Comparison of ENCODE assay signal across 12 cellular contexts in the genomic region with DNA sequence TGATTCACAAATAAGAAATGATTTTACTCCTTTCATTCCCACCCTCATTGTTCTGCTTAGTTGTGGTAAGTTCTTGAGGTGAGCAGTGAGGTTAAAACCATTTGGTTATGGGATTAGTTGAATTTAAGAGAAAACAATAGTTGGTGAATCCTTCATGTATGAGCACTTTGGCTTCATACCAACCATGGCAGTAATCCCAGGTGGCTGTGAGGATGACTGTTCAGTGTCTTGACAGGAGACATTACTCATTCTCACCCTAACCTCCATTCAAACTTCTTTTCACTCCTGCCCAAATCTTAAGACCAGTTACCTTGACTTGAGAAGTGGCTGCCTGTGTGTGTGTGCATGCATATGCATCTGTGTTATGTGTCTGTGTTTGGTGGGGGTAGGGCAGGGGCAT.
A peak's percentile ranks its signal among the peaks of the same experiment; 100 is the strongest.
DNase-seq lines count a peak whose midpoint lies in the region; ATAC-seq and TF ChIP-seq lines count a peak whose summit lies in the region.
"Had no signal": no experiment of that assay in that cellular context is flagged by ENCODE, and none has a peak within 500 bp of the region (broad histone marks: within the 10 kb centered on the region; RNA-seq: fewer than 3 reads in every experiment).

No MANE protein-coding gene starts in this region.

- peaks cover 23 to 79% (median 24%) of the 10 kb centered on the region in 3 donors for H3K4me1 ChIP-seq in gastroesophageal sphincter

- H3K27me3 ChIP-seq in gastroesophageal sphincter, result no peaks in the 10 kb centered on the region

- no peak overlapping the region for H3K4me3 Mint-ChIP-seq in activated naive CD8-positive, alpha-beta T cell treated with anti-CD3 and anti-CD28 coated beads, Interleukin-2, amount 50 U/mL, for 24 hours
- no peak overlapping the region for H3K4me3 Mint-ChIP-seq in activated naive CD8-positive, alpha-beta T cell treated with anti-CD3 and anti-CD28 coated beads for 36 hours
- no peak overlapping the region for H3K4me3 Mint-ChIP-seq in WTC11
- H3K4me3 Mint-ChIP-seq: CD4-positive, alpha-beta memory T cell had no signal

- peaks cover 10% of the 10 kb centered on the region for H3K27me3 Mint-ChIP-seq in activated naive CD8-positive, alpha-beta T cell treated with anti-CD3 and anti-CD28 coated beads, Interleukin-2, amount 50 U/mL, for 24 hours
- peaks cover 30% of the 10 kb centered on the region for H3K27me3 Mint-ChIP-seq in activated naive CD8-positive, alpha-beta T cell treated with anti-CD3 and anti-CD28 coated beads for 36 hours
- H3K27me3 Mint-ChIP-seq in WTC11 (ENCODE audit: low read depth), result no peaks in the 10 kb centered on the region
- H3K27me3 Mint-ChIP-seq: IgD-negative memory B cell had no signal

- no peaks in the 10 kb centered on the region for H3K36me3 Mint-ChIP-seq in activated naive CD8-positive, alpha-beta T cell treated with anti-CD3 and anti-CD28 coated beads, Interleukin-2, amount 50 U/mL, for 24 hours (ENCODE audit: low read depth)
- H3K36me3 Mint-ChIP-seq in activated naive CD8-positive, alpha-beta T cell treated with anti-CD3 and anti-CD28 coated beads for 36 hours, result no peaks in the 10 kb centered on the region
- H3K36me3 Mint-ChIP-seq in WTC11, result no peaks in the 10 kb centered on the region
- H3K36me3 Mint-ChIP-seq: CD4-positive, alpha-beta memory T cell had no signal

- H3K27ac Mint-ChIP-seq in activated naive CD8-positive, alpha-beta T cell treated with anti-CD3 and anti-CD28 coated beads, Interleukin-2, amount 50 U/mL, for 24 hours, result no peak overlapping the region
- no peak overlapping the region for H3K27ac Mint-ChIP-seq in activated naive CD8-positive, alpha-beta T cell treated with anti-CD3 and anti-CD28 coated beads for 36 hours
- no peak overlapping the region for H3K27ac Mint-ChIP-seq in WTC11
- H3K27ac Mint-ChIP-seq: CD4-positive, alpha-beta memory T cell had no signal

- TF ChIP-seq CTCF in gastroesophageal sphincter (IDR thresholded peaks at IDR 0.05), result no peak
- TF ChIP-seq CTCF in WTC11 (IDR thresholded peaks at IDR 0.05), result no peak

- DNase-seq in activated naive CD8-positive, alpha-beta T cell treated with anti-CD3 and anti-CD28 coated beads, Interleukin-2, amount 50 U/mL, for 24 hours, result no peak
- no peak for DNase-seq in activated naive CD8-positive, alpha-beta T cell treated with anti-CD3 and anti-CD28 coated beads for 36 hours
- no peak for DNase-seq in DMS153 (lab: John Stamatoyannopoulos, UW)
- no peak for DNase-seq in left colon
- DNase-seq in cardiac septum (ENCODE audit: low spot score), result no peak
- DNase-seq in WTC11 (ENCODE audit: low spot score), result no peak
- DNase-seq: CD4-positive, alpha-beta memory T cell; occipital lobe had no signal

- H3K9me3 Mint-ChIP-seq in activated naive CD8-positive, alpha-beta T cell treated with anti-CD3 and anti-CD28 coated beads, Interleukin-2, amount 50 U/mL, for 24 hours, result no peaks in the 10 kb centered on the region
- no peaks in the 10 kb centered on the region for H3K9me3 Mint-ChIP-seq in activated naive CD8-positive, alpha-beta T cell treated with anti-CD3 and anti-CD28 coated beads for 36 hours
- no peaks in the 10 kb centered on the region for H3K9me3 Mint-ChIP-seq in WTC11
- H3K9me3 Mint-ChIP-seq: IgD-negative memory B cell had no signal

- TF ChIP-seq EP300 in gastroesophageal sphincter (IDR thresholded peaks at IDR 0.05), result no peak

- intact Hi-C loops in left colon (cut with DNase I, micrococcal nuclease) (no loop called here), cardiac septum (cut with DNase I) (loop anchor here (10.0 kb wide), 1 partner anchor 139 kb away; a partner anchor contains a TSS)

- CTCF ChIA-PET in WTC11 (lab: Charles Lee), result no interaction called here

- no peaks in the 10 kb centered on the region for H3K36me3 ChIP-seq in gastroesophageal sphincter

- peaks cover 17% of the 10 kb centered on the region for H3K4me1 Mint-ChIP-seq in activated naive CD8-positive, alpha-beta T cell treated with anti-CD3 and anti-CD28 coated beads, Interleukin-2, amount 50 U/mL, for 24 hours
- peaks cover 12% of the 10 kb centered on the region for H3K4me1 Mint-ChIP-seq in activated naive CD8-positive, alpha-beta T cell treated with anti-CD3 and anti-CD28 coated beads for 36 hours
- peaks cover 36% of the 10 kb centered on the region for H3K4me1 Mint-ChIP-seq in WTC11

- no peak overlapping the region for H3K4me3 ChIP-seq in gastroesophageal sphincter
- H3K4me3 ChIP-seq: SK-N-MC had no signal

- H3K9me3 ChIP-seq in gastroesophageal sphincter, result no peaks in the 10 kb centered on the region

- ATAC-seq in activated naive CD8-positive, alpha-beta T cell treated with anti-CD3 and anti-CD28 coated beads, Interleukin-2, amount 50 U/mL, for 24 hours, result peak; percentile 73
- ATAC-seq in SK-N-SH treated with all-trans-retinoic acid at 6 μM for 48 hours, result peak; percentile 21
- ATAC-seq in gastroesophageal sphincter, result no peak
- ATAC-seq in left colon, result no peak
- no peak for ATAC-seq in WTC11

- peak overlapping the region; percentile 41 to 71 (median 54) for H3K27ac ChIP-seq in gastroesophageal sphincter
- H3K27ac ChIP-seq: SK-N-MC had no signal

- POLR2A ChIA-PET in WTC11 (lab: Charles Lee), result no interaction called here

- no peak for TF ChIP-seq POLR2A in gastroesophageal sphincter (IDR thresholded peaks at IDR 0.05)

TF ChIP-seq in SK-N-SH treated with all-trans-retinoic acid at 6 μM for 48 hours, 23 proteins besides CTCF, POLR2A, EP300 and RAD21:
- peak; percentile 9; the same call in 1 of the 2 replicates for TF ChIP-seq ISL1 (CRISPR knock-in tag; IDR thresholded peaks at IDR 0.05)
- no peak for TF ChIP-seq SNAI2 (CRISPR knock-in tag; IDR thresholded peaks at IDR 0.05)

TF ChIP-seq in WTC11, 78 proteins besides CTCF, POLR2A, EP300 and RAD21:
- TF ChIP-seq NR2C2 (CRISPR knock-in tag; IDR thresholded peaks at IDR 0.05) (no peak), JUN (CRISPR knock-in tag; IDR thresholded peaks at IDR 0.05) (no peak), GRHL2 (CRISPR knock-in tag; IDR thresholded peaks at IDR 0.05; ENCODE audit: insufficient replicate concordance, severe bottlenecking) (no peak), OVOL2 (CRISPR knock-in tag; IDR thresholded peaks at IDR 0.05; ENCODE audit: borderline replicate concordance) (no peak), GTF2I (CRISPR knock-in tag; conservative IDR thresholded peaks at IDR 0.05) (no peak)
- TF ChIP-seq, protein P1, sequence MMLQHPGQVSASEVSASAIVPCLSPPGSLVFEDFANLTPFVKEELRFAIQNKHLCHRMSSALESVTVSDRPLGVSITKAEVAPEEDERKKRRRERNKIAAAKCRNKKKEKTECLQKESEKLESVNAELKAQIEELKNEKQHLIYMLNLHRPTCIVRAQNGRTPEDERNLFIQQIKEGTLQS (CRISPR knock-in tag; conservative IDR thresholded peaks at IDR 0.05), result no peak
- TF ChIP-seq, protein P2, sequence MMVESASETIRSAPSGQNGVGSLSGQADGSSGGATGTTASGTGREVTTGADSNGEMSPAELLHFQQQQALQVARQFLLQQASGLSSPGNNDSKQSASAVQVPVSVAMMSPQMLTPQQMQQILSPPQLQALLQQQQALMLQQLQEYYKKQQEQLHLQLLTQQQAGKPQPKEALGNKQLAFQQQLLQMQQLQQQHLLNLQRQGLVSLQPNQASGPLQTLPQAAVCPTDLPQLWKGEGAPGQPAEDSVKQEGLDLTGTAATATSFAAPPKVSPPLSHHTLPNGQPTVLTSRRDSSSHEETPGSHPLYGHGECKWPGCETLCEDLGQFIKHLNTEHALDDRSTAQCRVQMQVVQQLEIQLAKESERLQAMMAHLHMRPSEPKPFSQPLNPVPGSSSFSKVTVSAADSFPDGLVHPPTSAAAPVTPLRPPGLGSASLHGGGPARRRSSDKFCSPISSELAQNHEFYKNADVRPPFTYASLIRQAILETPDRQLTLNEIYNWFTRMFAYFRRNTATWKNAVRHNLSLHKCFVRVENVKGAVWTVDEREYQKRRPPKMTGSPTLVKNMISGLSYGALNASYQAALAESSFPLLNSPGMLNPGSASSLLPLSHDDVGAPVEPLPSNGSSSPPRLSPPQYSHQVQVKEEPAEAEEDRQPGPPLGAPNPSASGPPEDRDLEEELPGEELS (CRISPR knock-in tag; IDR thresholded peaks at IDR 0.05), result no peak
- TF ChIP-seq, protein P3, sequence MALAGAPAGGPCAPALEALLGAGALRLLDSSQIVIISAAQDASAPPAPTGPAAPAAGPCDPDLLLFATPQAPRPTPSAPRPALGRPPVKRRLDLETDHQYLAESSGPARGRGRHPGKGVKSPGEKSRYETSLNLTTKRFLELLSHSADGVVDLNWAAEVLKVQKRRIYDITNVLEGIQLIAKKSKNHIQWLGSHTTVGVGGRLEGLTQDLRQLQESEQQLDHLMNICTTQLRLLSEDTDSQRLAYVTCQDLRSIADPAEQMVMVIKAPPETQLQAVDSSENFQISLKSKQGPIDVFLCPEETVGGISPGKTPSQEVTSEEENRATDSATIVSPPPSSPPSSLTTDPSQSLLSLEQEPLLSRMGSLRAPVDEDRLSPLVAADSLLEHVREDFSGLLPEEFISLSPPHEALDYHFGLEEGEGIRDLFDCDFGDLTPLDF (CRISPR knock-in tag; IDR thresholded peaks at IDR 0.05), result no peak
- TF ChIP-seq, protein P4, sequence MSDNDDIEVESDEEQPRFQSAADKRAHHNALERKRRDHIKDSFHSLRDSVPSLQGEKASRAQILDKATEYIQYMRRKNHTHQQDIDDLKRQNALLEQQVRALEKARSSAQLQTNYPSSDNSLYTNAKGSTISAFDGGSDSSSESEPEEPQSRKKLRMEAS (CRISPR knock-in tag; IDR thresholded peaks at IDR 0.05), result no peak

Comparison
In these comparisons a context has a peak if more than half of its experiments do, and no peak if none do; other contexts are left out.
1. ATAC-seq: peak in activated naive CD8-positive, alpha-beta T cell treated with anti-CD3 and anti-CD28 coated beads, Interleukin-2, amount 50 U/mL, for 24 hours (single experiment) and SK-N-SH treated with all-trans-retinoic acid at 6 μM for 48 hours (single experiment); none in gastroesophageal sphincter (single experiment), left colon (single experiment) and WTC11 (single experiment).